ENCODE assay signal across 8 cellular contexts in genomic region chr2:219509780-219510511, GRCh38. TPM values are rescaled to one million over a fixed set of nuclear protein-coding genes. Genes with fewer than 3 reads are reported as not detected.
DNase-seq lines count a peak whose midpoint lies in the region; ATAC-seq and TF ChIP-seq lines count a peak whose summit lies in the region.

No MANE protein-coding gene starts in this region.

- in situ Hi-C loops in Panc1 (cut with HindIII; ENCODE audit: low pct_unique_long_range_greater_than_20kb, low sequenced_read_pairs), result no loop called here

- no peaks in the 10 kb centered on the region for H3K9me3 ChIP-seq in Panc1 (ENCODE audit: control insufficient read depth, insufficient read depth, low read depth, low read length)

- peak; percentile 81 for ATAC-seq in GM18861 (IDR thresholded peaks at IDR 0.05; ENCODE audit: unreplicated experiment)
- peak; percentile 64 for ATAC-seq in HG03460 (IDR thresholded peaks at IDR 0.05; ENCODE audit: unreplicated experiment)
- peak; percentile 91 for ATAC-seq in Panc1
- peak; percentile 80 for ATAC-seq in foreskin keratinocyte
- peak; percentile 78 for ATAC-seq in omental fat pad (ENCODE audit: low FRiP score)

- H3K4me1 ChIP-seq in Panc1 (ENCODE audit: control insufficient read depth, insufficient read depth, low read length) (peaks cover 22% of the 10 kb centered on the region), foreskin keratinocyte (no peaks in the 10 kb centered on the region)

- no TSS peak for BruUV-seq in Panc1 (replicated peaks; lab: Mats Ljungman, UMichigan)

- peak overlapping the region; percentile 32 for H3K4me3 ChIP-seq in AG09309 (ENCODE audit: control insufficient read depth, low read depth, low read length)
- H3K4me3 ChIP-seq in Panc1 (ENCODE audit: low read depth in 2 of 2, low read length in 2 of 2), result peak overlapping the region; percentile 33 to 49

- DNase-seq in AG09309 (ENCODE audit: low read depth) (no peak), Panc1 (ENCODE audit: low read depth, low spot score) (no peak), foreskin keratinocyte (peak in 1 of 2 donors; percentile 30), omental fat pad (ENCODE audit: low spot score) (no peak), NCI-H128 (lab: John Stamatoyannopoulos, UW; ENCODE audit: unreplicated experiment) (no peak)
- peak; percentile 30 for DNase-seq in activated effector memory CD4-positive, alpha-beta T cell treated with Interleukin-2 at 50 U/mL for 16 hours

- no peaks in the 10 kb centered on the region; the same call in 1 of the 2 replicates for H3K27me3 ChIP-seq in Panc1 (ENCODE audit: control insufficient read depth, insufficient read depth, low read length)
- peaks cover 55% of the 10 kb centered on the region for H3K27me3 ChIP-seq in foreskin keratinocyte

- H3K27ac ChIP-seq in Panc1 (ENCODE audit: low read length) (no peak overlapping the region), foreskin keratinocyte (no peak overlapping the region)

- POLR2A ChIA-PET in Panc1 (lab: Charles Lee), result no interaction called here

- CTCF ChIA-PET in Panc1 (lab: Charles Lee), result interaction anchor here (0.6 to 3.0 kb wide), 22 partner anchors 8 to 429 kb away, joined by 3 to 27 read pairs (median 5); partner anchors contain the start of genes DNPEP and GMPPA

- peak; percentile 83 for TF ChIP-seq CTCF in AG09309 (IDR thresholded peaks at IDR 0.05; ENCODE audit: control insufficient read depth, insufficient read depth, low read depth, low read length, missing control alignments)
- peak; percentile 94 for TF ChIP-seq CTCF in Panc1 (IDR thresholded peaks at IDR 0.05)
- peak; percentile 73 for TF ChIP-seq CTCF in foreskin keratinocyte (conservative IDR thresholded peaks at IDR 0.05)
- TF ChIP-seq CTCF in omental fat pad (IDR thresholded peaks at IDR 0.05), result peak in 1 of 3 donors; percentile 22

- intact Hi-C loops in Panc1 (cut with micrococcal nuclease; ENCODE audit: unreplicated experiment), result no loop called here

- H3K36me3 ChIP-seq in Panc1 (ENCODE audit: control insufficient read depth, insufficient read depth, low read length), result no peaks in the 10 kb centered on the region

RNA-seq across cellular contexts. Expression of gene ASIC4, which starts 4.3 kb away (rescaled TPM):
- total RNA-seq in Panc1 (2021; ENCODE audit: unreplicated experiment) (0.21 TPM), foreskin keratinocyte (not detected in 2 replicates), omental fat pad (under 1 TPM in 2 of 4 donors, not detected in 2; 0.12 to 0.19 TPM)
- polyA plus RNA-seq in Panc1 (2012; ENCODE audit: insufficient read length), result not detected
- not detected in 2 replicates for polyA plus RNA-seq in foreskin keratinocyte

RNA-seq across cellular contexts. Expression of gene GMPPA, which starts 11.3 kb away (rescaled TPM):
- total RNA-seq in Panc1 (2021; ENCODE audit: unreplicated experiment) (66.2 TPM), foreskin keratinocyte (55.4 and 62.6 TPM in 2 replicates), omental fat pad (10 to 100 TPM; 22.6 to 37.8 (median 29.4) TPM)
- 91.4 TPM for polyA plus RNA-seq in Panc1 (2012; ENCODE audit: insufficient read length)
- 64.7 and 74.8 TPM in 2 replicates for polyA plus RNA-seq in foreskin keratinocyte

RNA-seq across cellular contexts. Expression of gene CHPF, which starts 33.7 kb away (rescaled TPM):
- total RNA-seq in Panc1 (2021; ENCODE audit: unreplicated experiment) (17.5 TPM), foreskin keratinocyte (93.1 and 105 TPM in 2 replicates), omental fat pad (10 to 100 TPM; 32.6 to 70.8 (median 45.5) TPM)
- polyA plus RNA-seq in Panc1 (2012; ENCODE audit: insufficient read length), result 30.7 TPM
- polyA plus RNA-seq in foreskin keratinocyte, result 117 and 130 TPM in 2 replicates

RNA-seq across cellular contexts. Expression of gene TMEM198, which starts 33.9 kb away (rescaled TPM):
- total RNA-seq in Panc1 (2021; ENCODE audit: unreplicated experiment) (2.3 TPM), foreskin keratinocyte (1.0 and 1.2 TPM in 2 replicates), omental fat pad (1 to 10 TPM; 1.9 to 6.2 (median 2.9) TPM)
- polyA plus RNA-seq in Panc1 (2012; ENCODE audit: insufficient read length), result 3.5 TPM
- polyA plus RNA-seq in foreskin keratinocyte, result 1.2 and 1.3 TPM in 2 replicates
